ENCODE assay signal across 23 cellular contexts in the genomic region with DNA sequence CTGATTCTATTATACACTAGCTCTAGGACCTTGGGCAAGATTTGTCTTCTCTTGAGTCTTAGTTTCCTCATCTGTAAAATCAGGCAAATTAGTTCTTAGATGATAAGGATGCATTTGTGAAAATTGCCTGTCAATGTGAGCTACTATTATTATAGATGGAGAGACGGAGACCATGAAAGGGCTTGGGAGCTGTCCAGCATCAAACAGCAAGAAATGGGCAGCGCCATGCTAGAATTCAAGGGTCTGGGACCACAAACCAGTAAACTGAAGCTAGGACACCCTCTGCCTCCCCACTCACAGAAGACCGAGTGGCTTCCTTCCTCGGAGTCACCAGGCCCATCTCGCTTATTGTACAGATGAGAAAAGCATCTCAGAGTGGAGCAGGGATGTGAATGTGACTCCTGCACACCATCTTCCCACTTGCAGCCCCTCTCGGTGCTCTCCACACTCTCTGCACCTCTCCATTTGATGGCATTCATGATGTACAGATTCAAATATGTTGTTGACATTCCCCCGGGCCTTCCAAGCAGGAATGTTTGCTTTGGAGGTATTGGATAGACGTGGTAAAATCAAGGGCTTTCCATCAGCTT. TPM values are rescaled to one million over a fixed set of nuclear protein-coding genes. Genes with fewer than 3 reads are reported as not detected.
DNase-seq lines count a peak whose midpoint lies in the region; ATAC-seq, FAIRE-seq and TF ChIP-seq lines count a peak whose summit lies in the region.
"Had no signal": no experiment of that assay in that cellular context is flagged by ENCODE, and none has a peak within 500 bp of the region (broad histone marks: within the 10 kb centered on the region; RNA-seq: fewer than 3 reads in every experiment).

No MANE protein-coding gene starts in this region.

- BruUV-seq in HepG2 (replicated peaks; lab: Mats Ljungman, UMichigan) (no TSS peak), OCI-LY7 (replicated peaks; lab: Mats Ljungman, UMichigan) (no TSS peak)

- H3K36me3 ChIP-seq in HepG2 (replicated peaks in 1 of 2; ENCODE audit: control insufficient read depth in 1 of 2, insufficient read depth in 2 of 2, low read length in 2 of 2) (no peaks in the 10 kb centered on the region), right lobe of liver (no peaks in the 10 kb centered on the region), OCI-LY7 (ENCODE audit: insufficient read depth, low read length) (no peaks in the 10 kb centered on the region)
- H3K36me3 ChIP-seq: BE2C had no signal

- POLR2A ChIA-PET in HepG2 (lab: Yijun Ruan, JAX): no interaction called here
- POLR2A ChIA-PET in OCI-LY7 (lab: Charles Lee): no interaction called here

- no peaks in the 10 kb centered on the region for H3K27me3 Mint-ChIP-seq in activated T-helper 2 cell treated with anti-CD3 and anti-CD28 coated beads, Interferon-gamma antibody, Interleukin-2, Interleukin-4, amounts not matched to agents 10 μg/mL and 5 μg/mL and 100 μg/mL, durations not matched to agents 14 hours and 24 hours and 36 hours (ENCODE audit: low read depth)

- H3K79me2 ChIP-seq in HepG2 (ENCODE audit: insufficient read depth, low read length) (no peaks in the 10 kb centered on the region), OCI-LY7 (ENCODE audit: insufficient read depth, low read depth, low read length) (no peaks in the 10 kb centered on the region)

- H3K9me3 Mint-ChIP-seq in activated T-helper 2 cell treated with anti-CD3 and anti-CD28 coated beads, Interferon-gamma antibody, Interleukin-2, Interleukin-4, amounts not matched to agents 10 μg/mL and 5 μg/mL and 100 μg/mL, durations not matched to agents 14 hours and 24 hours and 36 hours: no peaks in the 10 kb centered on the region
- H3K9me3 Mint-ChIP-seq: CD4-positive, CD25-positive, alpha-beta regulatory T cell had no signal

- no peak overlapping the region for H3K9ac ChIP-seq in HepG2 (ENCODE audit: insufficient read depth, low read depth, low read length)

- H3K27me3 ChIP-seq in HepG2 (ENCODE audit: control insufficient read depth in 1 of 2, insufficient read depth in 2 of 2, low read length in 2 of 2) (peaks cover 2 to 13% of the 10 kb centered on the region in 2 experiments; a peak in 2 of 5 replicates), right lobe of liver (no peaks in the 10 kb centered on the region)

- CTCF ChIA-PET in HepG2 (lab: Yijun Ruan, JAX; ENCODE audit: low intra/inter-chr PET ratio, low total read pairs): no interaction called here
- CTCF ChIA-PET in OCI-LY7 (lab: Charles Lee; ENCODE audit: unreplicated experiment): no interaction called here

- H3K4me3 ChIP-seq in HepG2 (replicated peaks in 1 of 3; ENCODE audit: insufficient read depth in 1 of 3, low read depth in 2 of 3, low read length in 3 of 3) (no peak overlapping the region), right lobe of liver (no peak overlapping the region), OCI-LY7 (ENCODE audit: low read depth, low read length, poor library complexity, severe bottlenecking) (no peak overlapping the region)

- H4K20me1 ChIP-seq in HepG2 (ENCODE audit: insufficient read depth, low read length): no peaks in the 10 kb centered on the region
- no peaks in the 10 kb centered on the region for H4K20me1 ChIP-seq in OCI-LY7 (ENCODE audit: insufficient read depth, low read length)

- TF ChIP-seq RAD21 in HepG2 (CRISPR knock-in tag; IDR thresholded peaks at IDR 0.05): no peak

- no peaks in the 10 kb centered on the region for H3K4me1 ChIP-seq in HepG2 (ENCODE audit: insufficient read depth, low read length)
- H3K4me1 ChIP-seq in right lobe of liver: peaks cover 0 to 20% (median 7%) of the 10 kb centered on the region in 4 donors
- H3K4me1 ChIP-seq in OCI-LY7 (ENCODE audit: insufficient read depth, low read length, poor library complexity, severe bottlenecking): no peaks in the 10 kb centered on the region
- H3K4me1 ChIP-seq: BE2C had no signal

- H3K27ac ChIP-seq in HepG2 (ENCODE audit: extremely low read length, insufficient read depth, low read length) (no peak overlapping the region), right lobe of liver (no peak overlapping the region), OCI-LY7 (ENCODE audit: low read depth, low read length, poor library complexity, severe bottlenecking) (no peak overlapping the region)

- no peak overlapping the region for H3K4me2 ChIP-seq in HepG2 (ENCODE audit: low read depth, low read length)
- no peak overlapping the region for H3K4me2 ChIP-seq in OCI-LY7 (ENCODE audit: low read length)

- no peaks in the 10 kb centered on the region for H3K36me3 Mint-ChIP-seq in activated T-helper 2 cell treated with anti-CD3 and anti-CD28 coated beads, Interferon-gamma antibody, Interleukin-2, Interleukin-4, amounts not matched to agents 10 μg/mL and 5 μg/mL and 100 μg/mL, durations not matched to agents 14 hours and 24 hours and 36 hours (ENCODE audit: low read depth)
- H3K36me3 Mint-ChIP-seq: CD4-positive, CD25-positive, alpha-beta regulatory T cell had no signal

- TF ChIP-seq CTCF in HepG2 (CRISPR knock-in tag; IDR thresholded peaks at IDR 0.05) (no peak), right lobe of liver (IDR thresholded peaks at IDR 0.05) (no peak), OCI-LY7 (conservative IDR thresholded peaks at IDR 0.05; ENCODE audit: low read length) (no peak)

- 5% methylated on average over 8 of the region's 8 CpGs for WGBS in HepG2 (ENCODE audit: low lambda C conversion rate)
- WGBS in right lobe of liver (ENCODE audit: insufficient coverage, low coverage, low lambda C conversion rate, missing lambda C conversion rate): 61% methylated on average over 8 of the region's 8 CpGs

- intact Hi-C loops in HepG2 (cut with micrococcal nuclease; ENCODE audit: unreplicated experiment): no loop called here
- intact Hi-C loops in right lobe of liver (cut with DNase I): no loop called here
- intact Hi-C loops in activated T-helper 2 cell treated with anti-CD3 and anti-CD28 coated beads, Interferon-gamma antibody, Interleukin-2, Interleukin-4, amounts not matched to agents 10 μg/mL and 5 μg/mL and 100 μg/mL, durations not matched to agents 14 hours and 24 hours and 36 hours (cut with micrococcal nuclease): no loop called here
- intact Hi-C loops in OCI-LY7 (cut with micrococcal nuclease; ENCODE audit: unreplicated experiment): no loop called here

- DNase-seq in HepG2 (ENCODE audit: low spot score): no peak
- DNase-seq in right lobe of liver: no peak
- peak; percentile 12 for DNase-seq in RPMI7951 (ENCODE audit: low read depth)
- peak; percentile 42 for DNase-seq in iPS-NIHi11 (ENCODE audit: low spot score)
- DNase-seq in urothelium cell line (ENCODE audit: low spot score): peak; percentile 20
- no peak for DNase-seq in activated T-helper 2 cell treated with anti-CD3 and anti-CD28 coated beads, Interferon-gamma antibody, Interleukin-2, Interleukin-4, amounts not matched to agents 10 μg/mL and 5 μg/mL and 100 μg/mL, durations not matched to agents 14 hours and 24 hours and 36 hours (ENCODE audit: low spot score)
- DNase-seq in left lobe of liver (ENCODE audit: low spot score): no peak
- no peak for DNase-seq in OCI-LY7 (ENCODE audit: low spot score)
- DNase-seq: BE2C; CD4-positive, CD25-positive, alpha-beta regulatory T cell; COR-L47; DMS79; KG1; NCI-H1092; NCI-H1436 treated with DMSO at 0.1 percent for 48 hours; NCI-H1930; NCI-H510A; NCI-H748 treated with DMSO at 0.1 percent for 48 hours; Right ventricle myocardium superior; SW 1271 had no signal

- no peak for FAIRE-seq in HepG2 (lab: Jason Lieb, UNC)
- peak; percentile 17 for FAIRE-seq in urothelium cell line (lab: Jason Lieb, UNC)
- FAIRE-seq: H1 had no signal

- H3K9me2 ChIP-seq in OCI-LY7 (ENCODE audit: insufficient read depth, low read length): no peaks in the 10 kb centered on the region

- H3K27ac Mint-ChIP-seq in activated T-helper 2 cell treated with anti-CD3 and anti-CD28 coated beads, Interferon-gamma antibody, Interleukin-2, Interleukin-4, amounts not matched to agents 10 μg/mL and 5 μg/mL and 100 μg/mL, durations not matched to agents 14 hours and 24 hours and 36 hours: no peak overlapping the region
- H3K27ac Mint-ChIP-seq: CD4-positive, CD25-positive, alpha-beta regulatory T cell had no signal

- no peak overlapping the region for H2AFZ ChIP-seq in HepG2 (ENCODE audit: low read length)
- H2AFZ ChIP-seq in OCI-LY7 (ENCODE audit: low read length): no peak overlapping the region

- TF ChIP-seq POLR2A in HepG2 (IDR thresholded peaks at IDR 0.05; ENCODE audit: insufficient read depth in 1 of 2, low read depth in 2 of 2, low read length in 2 of 2): no peak
- TF ChIP-seq POLR2A in right lobe of liver (IDR thresholded peaks at IDR 0.05): no peak

- in situ Hi-C loops in HepG2 (cut with HindIII; ENCODE audit: extremely low pct_ligation_motif_present, low pct_unique_long_range_greater_than_20kb): no loop called here

- ATAC-seq in HepG2 (no peak), right lobe of liver (no peak), left lobe of liver (no peak)

- no peak for TF ChIP-seq EP300 in HepG2 (IDR thresholded peaks at IDR 0.05; ENCODE audit: low read depth in 2 of 2, low read length in 2 of 2)
- TF ChIP-seq EP300 in HepG2 (CRISPR knock-in tag; IDR thresholded peaks at IDR 0.05; ENCODE audit: borderline replicate concordance): no peak

- H3K9me3 ChIP-seq in HepG2 (ENCODE audit: low read length) (no peaks in the 10 kb centered on the region), right lobe of liver (no peaks in the 10 kb centered on the region), OCI-LY7 (ENCODE audit: low read length) (no peaks in the 10 kb centered on the region)
- H3K9me3 ChIP-seq: BE2C had no signal

- H3K4me1 Mint-ChIP-seq in activated T-helper 2 cell treated with anti-CD3 and anti-CD28 coated beads, Interferon-gamma antibody, Interleukin-2, Interleukin-4, amounts not matched to agents 10 μg/mL and 5 μg/mL and 100 μg/mL, durations not matched to agents 14 hours and 24 hours and 36 hours (ENCODE audit: low read depth): no peaks in the 10 kb centered on the region

- no peak overlapping the region for H3K4me3 Mint-ChIP-seq in activated T-helper 2 cell treated with anti-CD3 and anti-CD28 coated beads, Interferon-gamma antibody, Interleukin-2, Interleukin-4, amounts not matched to agents 10 μg/mL and 5 μg/mL and 100 μg/mL, durations not matched to agents 14 hours and 24 hours and 36 hours (ENCODE audit: low read depth)
- H3K4me3 Mint-ChIP-seq: CD4-positive, CD25-positive, alpha-beta regulatory T cell had no signal

RNA-seq across cellular contexts. Expression of a gene that starts 24.1 kb away (rescaled TPM):
- total RNA-seq in HepG2 (2016; rRNA removed; fragmentation: Illumina TruSeq; extraction: Trizol) (not detected in 2 replicates), right lobe of liver (not detected), left lobe of liver (not detected), OCI-LY7 (2022) (not detected in 2 replicates)
- total RNA-seq in HepG2 (2016; cell fraction: cytosol; rRNA removed; fragmentation: Illumina TruSeq; extraction: Trizol; ENCODE audit: low read depth): not detected in 2 replicates
- total RNA-seq in HepG2 (2016; cell fraction: insoluble cytoplasmic fraction; rRNA removed; fragmentation: Illumina TruSeq; extraction: Trizol): not detected in 2 replicates
- not detected in 2 replicates for total RNA-seq in HepG2 (2016; cell fraction: membrane; rRNA removed; fragmentation: Illumina TruSeq; extraction: Trizol)
- not detected in 2 replicates for total RNA-seq in HepG2 (2016; cell fraction: nucleus; rRNA removed; fragmentation: Illumina TruSeq; extraction: Trizol)
- not detected in 2 replicates for polyA plus RNA-seq in HepG2 (2011; rRNA removed)
- polyA plus RNA-seq in HepG2 (2011; cell fraction: cytosol; rRNA removed): not detected in 2 replicates
- polyA plus RNA-seq in HepG2 (2011; cell fraction: nucleus; rRNA removed): not detected in 2 replicates
- not detected in 2 replicates for polyA plus RNA-seq in HepG2 (2012)
- polyA plus RNA-seq in HepG2 (2016; cell fraction: cytosol; fragmentation: Illumina TruSeq; extraction: Trizol; ENCODE audit: low read depth): not detected in 2 replicates
- polyA plus RNA-seq in HepG2 (2016; cell fraction: insoluble cytoplasmic fraction; fragmentation: Illumina TruSeq; extraction: Trizol; ENCODE audit: low read depth): not detected in 2 replicates
- not detected in 2 replicates for polyA plus RNA-seq in HepG2 (2016; cell fraction: membrane; fragmentation: Illumina TruSeq; extraction: Trizol; ENCODE audit: low read depth)
- polyA plus RNA-seq in HepG2 (2016; cell fraction: nucleus; fragmentation: Illumina TruSeq; extraction: Trizol; ENCODE audit: insufficient read depth, low read depth): not detected in 2 replicates
- polyA minus RNA-seq in HepG2 (2011; rRNA and poly(A)+ RNA removed; ENCODE audit: low replicate concordance): not detected in 2 replicates
- not detected in 2 replicates for polyA minus RNA-seq in HepG2 (2011; cell fraction: cytosol; rRNA and poly(A)+ RNA removed)
- not detected in 2 replicates for polyA minus RNA-seq in HepG2 (2011; cell fraction: nucleus; rRNA and poly(A)+ RNA removed)
- total RNA-seq in RPMI7951 (2014; rRNA removed; shearing (Covaris generic)): not detected in 2 replicates
- total RNA-seq in activated T-helper 2 cell treated with anti-CD3 and anti-CD28 coated beads, Interferon-gamma antibody, Interleukin-2, Interleukin-4, amounts not matched to agents 10 μg/mL and 5 μg/mL and 100 μg/mL, durations not matched to agents 14 hours and 24 hours and 36 hours: not detected in 2 replicates
- not detected in 2 replicates for total RNA-seq in OCI-LY7 (2014; rRNA removed; shearing (Covaris generic))
- total RNA-seq: A673; CD4-positive, CD25-positive, alpha-beta regulatory T cell; H1; Right ventricle myocardium superior; SK-MEL-5 had no signal
- polyA plus RNA-seq: CD4-positive, CD25-positive, alpha-beta regulatory T cell; H1 had no signal

RNA-seq across cellular contexts. Expression of a gene that starts 25.0 kb away (rescaled TPM):
- total RNA-seq in HepG2 (2016; rRNA removed; fragmentation: Illumina TruSeq; extraction: Trizol): not detected in 2 replicates
- total RNA-seq in HepG2 (2016; cell fraction: cytosol; rRNA removed; fragmentation: Illumina TruSeq; extraction: Trizol; ENCODE audit: low read depth): not detected in 2 replicates
- total RNA-seq in HepG2 (2016; cell fraction: insoluble cytoplasmic fraction; rRNA removed; fragmentation: Illumina TruSeq; extraction: Trizol): not detected in 2 replicates
- total RNA-seq in HepG2 (2016; cell fraction: membrane; rRNA removed; fragmentation: Illumina TruSeq; extraction: Trizol): not detected in 2 replicates
- not detected in 2 replicates for total RNA-seq in HepG2 (2016; cell fraction: nucleus; rRNA removed; fragmentation: Illumina TruSeq; extraction: Trizol)
- not detected in 2 replicates for polyA plus RNA-seq in HepG2 (2011; rRNA removed)
- not detected in 2 replicates for polyA plus RNA-seq in HepG2 (2011; cell fraction: cytosol; rRNA removed)
- polyA plus RNA-seq in HepG2 (2011; cell fraction: nucleus; rRNA removed): not detected in 2 replicates
- not detected in 2 replicates for polyA plus RNA-seq in HepG2 (2012)
- polyA plus RNA-seq in HepG2 (2016; cell fraction: cytosol; fragmentation: Illumina TruSeq; extraction: Trizol; ENCODE audit: low read depth): not detected in 2 replicates
- polyA plus RNA-seq in HepG2 (2016; cell fraction: insoluble cytoplasmic fraction; fragmentation: Illumina TruSeq; extraction: Trizol; ENCODE audit: low read depth): not detected in 2 replicates
- polyA plus RNA-seq in HepG2 (2016; cell fraction: membrane; fragmentation: Illumina TruSeq; extraction: Trizol; ENCODE audit: low read depth): not detected in 2 replicates
- not detected in 2 replicates for polyA plus RNA-seq in HepG2 (2016; cell fraction: nucleus; fragmentation: Illumina TruSeq; extraction: Trizol; ENCODE audit: insufficient read depth, low read depth)
- not detected in 2 replicates for polyA minus RNA-seq in HepG2 (2011; rRNA and poly(A)+ RNA removed; ENCODE audit: low replicate concordance)
- not detected in 2 replicates for polyA minus RNA-seq in HepG2 (2011; cell fraction: cytosol; rRNA and poly(A)+ RNA removed)
- not detected in 2 replicates for polyA minus RNA-seq in HepG2 (2011; cell fraction: nucleus; rRNA and poly(A)+ RNA removed)
- not detected for total RNA-seq in right lobe of liver
- total RNA-seq in RPMI7951 (2014; rRNA removed; shearing (Covaris generic)): not detected in 2 replicates
- not detected in 2 replicates for total RNA-seq in activated T-helper 2 cell treated with anti-CD3 and anti-CD28 coated beads, Interferon-gamma antibody, Interleukin-2, Interleukin-4, amounts not matched to agents 10 μg/mL and 5 μg/mL and 100 μg/mL, durations not matched to agents 14 hours and 24 hours and 36 hours
- not detected for total RNA-seq in left lobe of liver
- total RNA-seq in OCI-LY7 (2014; rRNA removed; shearing (Covaris generic)): not detected in 2 replicates
- not detected in 2 replicates for total RNA-seq in OCI-LY7 (2022)
- total RNA-seq: A673; CD4-positive, CD25-positive, alpha-beta regulatory T cell; H1; Right ventricle myocardium superior; SK-MEL-5 had no signal
- polyA plus RNA-seq: CD4-positive, CD25-positive, alpha-beta regulatory T cell; H1 had no signal

RNA-seq across cellular contexts. Expression of a gene that starts 42.8 kb away (rescaled TPM):
- total RNA-seq in HepG2 (2016; rRNA removed; fragmentation: Illumina TruSeq; extraction: Trizol) (not detected in 2 replicates), right lobe of liver (not detected), left lobe of liver (not detected), OCI-LY7 (2022) (not detected in 2 replicates)
- not detected in 2 replicates for total RNA-seq in HepG2 (2016; cell fraction: cytosol; rRNA removed; fragmentation: Illumina TruSeq; extraction: Trizol; ENCODE audit: low read depth)
- not detected in 2 replicates for total RNA-seq in HepG2 (2016; cell fraction: insoluble cytoplasmic fraction; rRNA removed; fragmentation: Illumina TruSeq; extraction: Trizol)
- not detected in 2 replicates for total RNA-seq in HepG2 (2016; cell fraction: membrane; rRNA removed; fragmentation: Illumina TruSeq; extraction: Trizol)
- total RNA-seq in HepG2 (2016; cell fraction: nucleus; rRNA removed; fragmentation: Illumina TruSeq; extraction: Trizol): not detected in 2 replicates
- polyA plus RNA-seq in HepG2 (2011; rRNA removed): not detected in 2 replicates
- polyA plus RNA-seq in HepG2 (2011; cell fraction: cytosol; rRNA removed): not detected in 2 replicates
- not detected in 2 replicates for polyA plus RNA-seq in HepG2 (2011; cell fraction: nucleus; rRNA removed)
- not detected in 2 replicates for polyA plus RNA-seq in HepG2 (2012)
- not detected in 2 replicates for polyA plus RNA-seq in HepG2 (2016; cell fraction: cytosol; fragmentation: Illumina TruSeq; extraction: Trizol; ENCODE audit: low read depth)
- not detected in 2 replicates for polyA plus RNA-seq in HepG2 (2016; cell fraction: insoluble cytoplasmic fraction; fragmentation: Illumina TruSeq; extraction: Trizol; ENCODE audit: low read depth)
- polyA plus RNA-seq in HepG2 (2016; cell fraction: membrane; fragmentation: Illumina TruSeq; extraction: Trizol; ENCODE audit: low read depth): not detected in 2 replicates
- not detected in 2 replicates for polyA plus RNA-seq in HepG2 (2016; cell fraction: nucleus; fragmentation: Illumina TruSeq; extraction: Trizol; ENCODE audit: insufficient read depth, low read depth)
- not detected in 2 replicates for polyA minus RNA-seq in HepG2 (2011; rRNA and poly(A)+ RNA removed; ENCODE audit: low replicate concordance)
- not detected in 2 replicates for polyA minus RNA-seq in HepG2 (2011; cell fraction: cytosol; rRNA and poly(A)+ RNA removed)
- not detected in 2 replicates for polyA minus RNA-seq in HepG2 (2011; cell fraction: nucleus; rRNA and poly(A)+ RNA removed)
- total RNA-seq in RPMI7951 (2014; rRNA removed; shearing (Covaris generic)): not detected in 2 replicates
- total RNA-seq in activated T-helper 2 cell treated with anti-CD3 and anti-CD28 coated beads, Interferon-gamma antibody, Interleukin-2, Interleukin-4, amounts not matched to agents 10 μg/mL and 5 μg/mL and 100 μg/mL, durations not matched to agents 14 hours and 24 hours and 36 hours: not detected in 2 replicates
- not detected in 2 replicates for total RNA-seq in OCI-LY7 (2014; rRNA removed; shearing (Covaris generic))
- total RNA-seq: A673; CD4-positive, CD25-positive, alpha-beta regulatory T cell; H1; Right ventricle myocardium superior; SK-MEL-5 had no signal
- polyA plus RNA-seq: CD4-positive, CD25-positive, alpha-beta regulatory T cell; H1 had no signal

Comparison
In these comparisons a context has a peak if more than half of its experiments do, and no peak if none do; other contexts are left out.
1. DNase-seq: peak in RPMI7951 (single experiment), iPS-NIHi11 (single experiment) and urothelium cell line (single experiment); none in HepG2 (single experiment), right lobe of liver (0 of 3), activated T-helper 2 cell treated with anti-CD3 and anti-CD28 coated beads, Interferon-gamma antibody, Interleukin-2, Interleukin-4, amounts not matched to agents 10 μg/mL and 5 μg/mL and 100 μg/mL, durations not matched to agents 14 hours and 24 hours and 36 hours (single experiment), left lobe of liver (single experiment) and OCI-LY7 (single experiment).